20 cellular contexts compared by ENCODE assay signal in the genomic region with DNA sequence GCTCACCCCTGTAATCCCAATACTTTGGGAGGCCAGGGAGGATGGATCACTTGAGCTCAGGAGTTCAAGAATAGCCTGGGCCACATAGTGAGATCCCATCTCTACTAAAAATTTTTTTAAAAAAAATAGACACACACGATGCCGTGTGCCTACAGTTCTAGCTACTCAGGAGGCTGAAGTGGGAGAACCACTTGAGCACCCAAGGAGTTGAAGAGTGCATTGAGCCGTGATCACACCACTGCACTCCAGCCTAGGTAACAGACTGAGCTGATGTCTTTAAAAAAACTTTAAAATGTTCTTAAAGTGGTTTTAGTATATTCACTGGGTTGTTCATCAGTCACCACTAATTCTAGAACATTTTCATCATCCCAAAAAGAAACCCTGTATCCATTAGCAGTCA.
"Had no signal": no experiment of that assay in that cellular context is flagged by ENCODE, and none has a peak within 500 bp of the region (broad histone marks: within the 10 kb centered on the region; RNA-seq: fewer than 3 reads in every experiment).

No MANE protein-coding gene starts in this region.

- H3K4me3 Mint-ChIP-seq: activated CD4-positive, alpha-beta T cell treated with anti-CD3 and anti-CD28 coated beads for 36 hours; activated CD8-positive, alpha-beta T cell treated with anti-CD3 and anti-CD28 coated beads for 36 hours; activated naive CD4-positive, alpha-beta T cell treated with anti-CD3 and anti-CD28 coated beads for 36 hours; activated naive CD8-positive, alpha-beta T cell; activated T-helper 1 cell treated with anti-CD3 and anti-CD28 coated beads, Interleukin-12 subunit alpha, Interleukin-12 subunit beta, Interleukin-2, Interleukin-4 antibody, amounts not matched to agents 30 ng/mL and 10 ng/mL and 1 ng/mL, durations not matched to agents 14 hours and 24 hours and 36 hours; brain; central memory CD8-positive, alpha-beta T cell had no signal

- H3K27me3 Mint-ChIP-seq: activated CD4-positive, alpha-beta T cell treated with anti-CD3 and anti-CD28 coated beads for 36 hours; activated CD8-positive, alpha-beta T cell treated with anti-CD3 and anti-CD28 coated beads for 36 hours; activated naive CD8-positive, alpha-beta T cell; brain; central memory CD8-positive, alpha-beta T cell had no signal

- H3K27ac ChIP-seq: KMS-11, WERI-Rb-1 had no signal

- H3K36me3 ChIP-seq: WERI-Rb-1 had no signal

- ATAC-seq: activated CD4-positive, alpha-beta T cell treated with anti-CD3 and anti-CD28 coated beads for 36 hours; activated CD8-positive, alpha-beta T cell treated with anti-CD3 and anti-CD28 coated beads for 36 hours; PC-3 had no signal

- H3K36me3 Mint-ChIP-seq: activated naive CD8-positive, alpha-beta T cell; brain had no signal

- DNase-seq: activated CD4-positive, alpha-beta T cell treated with anti-CD3 and anti-CD28 coated beads for 36 hours; activated CD4-positive, alpha-beta T cell treated with anti-CD3 and anti-CD28 coated beads, Interleukin-2, amount 50 U/mL, for 1 hour; activated CD8-positive, alpha-beta memory T cell treated with anti-CD3 and anti-CD28 coated beads, Interleukin-2, amount 50 U/mL, for 4 hours; activated CD8-positive, alpha-beta T cell treated with anti-CD3 and anti-CD28 coated beads for 36 hours; activated effector memory CD4-positive, alpha-beta T cell treated with anti-CD3 and anti-CD28 coated beads, Interleukin-2, amount 50 U/mL, for 16 hours; activated naive CD4-positive, alpha-beta T cell treated with anti-CD3 and anti-CD28 coated beads for 36 hours; amygdala; NCI-H1092; NCI-H1930; NCI-H446; NCI-H524; PC-3; SHP77 treated with DMSO at 0.1 percent for 48 hours; T-helper 2 cell; WERI-Rb-1 had no signal

- H3K9me3 Mint-ChIP-seq: activated CD8-positive, alpha-beta T cell treated with anti-CD3 and anti-CD28 coated beads for 36 hours; activated naive CD4-positive, alpha-beta T cell treated with anti-CD3 and anti-CD28 coated beads for 36 hours; activated T-helper 1 cell treated with anti-CD3 and anti-CD28 coated beads, Interleukin-12 subunit alpha, Interleukin-12 subunit beta, Interleukin-2, Interleukin-4 antibody, amounts not matched to agents 30 ng/mL and 10 ng/mL and 1 ng/mL, durations not matched to agents 14 hours and 24 hours and 36 hours; brain; central memory CD8-positive, alpha-beta T cell had no signal

- H3K27ac Mint-ChIP-seq: activated CD4-positive, alpha-beta T cell treated with anti-CD3 and anti-CD28 coated beads for 36 hours; activated CD8-positive, alpha-beta T cell treated with anti-CD3 and anti-CD28 coated beads for 36 hours; activated naive CD4-positive, alpha-beta T cell treated with anti-CD3 and anti-CD28 coated beads for 36 hours; activated T-helper 1 cell treated with anti-CD3 and anti-CD28 coated beads, Interleukin-12 subunit alpha, Interleukin-12 subunit beta, Interleukin-2, Interleukin-4 antibody, amounts not matched to agents 30 ng/mL and 10 ng/mL and 1 ng/mL, durations not matched to agents 14 hours and 24 hours and 36 hours had no signal
